In the genomic region with DNA sequence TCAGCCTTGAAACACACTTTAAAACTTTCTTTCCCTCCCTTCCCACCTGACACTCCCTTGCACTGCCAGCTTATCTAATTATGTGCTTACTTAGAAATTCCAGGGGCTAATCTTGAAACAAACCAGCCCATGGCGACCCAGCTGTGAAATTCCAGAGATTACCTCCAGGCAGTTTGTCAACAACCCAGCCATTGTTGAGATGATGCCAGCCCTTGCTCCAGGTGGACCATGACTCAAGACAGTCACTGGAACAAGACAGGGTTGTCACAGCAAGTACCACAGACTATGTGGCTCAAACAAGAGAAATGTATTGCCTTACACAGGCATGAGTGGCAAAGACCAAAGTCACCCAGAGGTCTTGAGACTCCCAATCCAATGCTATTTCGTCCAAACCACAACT, we compare ENCODE assay signal across 21 cellular contexts. TPM values are rescaled to one million over a fixed set of nuclear protein-coding genes. Genes with fewer than 3 reads are reported as not detected.
A peak's percentile ranks its signal among the peaks of the same experiment; 100 is the strongest.
DNase-seq lines count a peak whose midpoint lies in the region; ATAC-seq and TF ChIP-seq lines count a peak whose summit lies in the region.
"Had no signal": no experiment of that assay in that cellular context is flagged by ENCODE, and none has a peak within 500 bp of the region (broad histone marks: within the 10 kb centered on the region; RNA-seq: fewer than 3 reads in every experiment).

No MANE protein-coding gene starts in this region.

- TF ChIP-seq CTCF in GM23338 (conservative IDR thresholded peaks at IDR 0.05; ENCODE audit: low read depth in 2 of 2) (no peak), WTC11 (IDR thresholded peaks at IDR 0.05) (no peak), gastrocnemius medialis (IDR thresholded peaks at IDR 0.05 in 4 of 5, conservative IDR thresholded peaks at IDR 0.05 in 1 of 5) (no peak)

- POLR2A ChIA-PET in WTC11 (lab: Charles Lee) = no interaction called here

- H3K36me3 ChIP-seq in GM23338 (ENCODE audit: insufficient read depth) (no peaks in the 10 kb centered on the region), gastrocnemius medialis (no peaks in the 10 kb centered on the region)
- H3K36me3 ChIP-seq: MG63, Peyer's patch had no signal

- in situ Hi-C loops in gastrocnemius medialis (cut with MboI; ENCODE audit: low sequenced_read_pairs in 4 of 4) = no loop called here

- H3K4me3 ChIP-seq in GM23338 (no peak overlapping the region), gastrocnemius medialis (no peak overlapping the region)
- H3K4me3 ChIP-seq: MG63, Peyer's patch had no signal

- H3K4me1 ChIP-seq in GM23338 (ENCODE audit: insufficient read depth) (no peaks in the 10 kb centered on the region), gastrocnemius medialis (peaks cover 29 to 42% of the 10 kb centered on the region in 2 donors)
- H3K4me1 ChIP-seq: Peyer's patch had no signal

- H3K9me3 Mint-ChIP-seq in GM23338 (no peaks in the 10 kb centered on the region), WTC11 (peaks cover 8% of the 10 kb centered on the region)

- no peaks in the 10 kb centered on the region; the same call in 1 of the 2 replicates for H4K20me1 ChIP-seq in GM23338 (replicated peaks; ENCODE audit: insufficient read depth)

- no peak overlapping the region for H2AFZ ChIP-seq in GM23338

- H3K27me3 ChIP-seq in GM23338 (ENCODE audit: insufficient read depth) (no peaks in the 10 kb centered on the region), gastrocnemius medialis (no peaks in the 10 kb centered on the region)
- H3K27me3 ChIP-seq: MG63, Peyer's patch had no signal

- 0 out of 3 replicates have a peak, but pooled peaks cover 2% of the 10 kb centered on the region for H3K4me1 Mint-ChIP-seq in GM23338
- H3K4me1 Mint-ChIP-seq in WTC11 = peaks cover 2% of the 10 kb centered on the region; the same call in 1 of the 2 replicates
- H3K4me1 Mint-ChIP-seq: CD8-positive, alpha-beta memory T cell had no signal

- no peaks in the 10 kb centered on the region for H3K79me2 ChIP-seq in GM23338 (replicated peaks; ENCODE audit: insufficient read depth)

- no peaks in the 10 kb centered on the region for H3F3A ChIP-seq in GM23338 (replicated peaks; ENCODE audit: low read depth)

- ATAC-seq in GM23338 (peak; percentile 53), WTC11 (peak; percentile 59), gastrocnemius medialis (peak; percentile 91 to 92), GM21447 (IDR thresholded peaks at IDR 0.05; ENCODE audit: unreplicated experiment) (no peak), GM18867 (IDR thresholded peaks at IDR 0.05; ENCODE audit: unreplicated experiment) (no peak)

- H3K4me2 ChIP-seq in GM23338 = no peak overlapping the region
- H3K4me2 ChIP-seq: SK-N-SH had no signal

- H3K9me3 ChIP-seq in gastrocnemius medialis = no peaks in the 10 kb centered on the region
- H3K9me3 ChIP-seq: MG63, Peyer's patch, SK-N-SH had no signal

- DNase-seq in GM23338 (ENCODE audit: low spot score) (peak; percentile 37), WTC11 (ENCODE audit: low spot score) (no peak), kidney glomerular epithelial cell (lab: John Stamatoyannopoulos, UW) (peak; percentile 32), gastrocnemius medialis (peak; percentile 59 to 60)
- DNase-seq in stimulated activated CD4-positive, alpha-beta T cell treated with anti-CD3 and anti-CD28 coated beads, Interleukin-2, amount 100 ng/mL, for 24 hours = no peak
- DNase-seq: activated naive CD4-positive, alpha-beta T cell treated with anti-CD3 and anti-CD28 coated beads, Interleukin-2, amount 50 U/mL, for 16 hours; activated T-cell treated with anti-CD3 and anti-CD28 coated beads, Interleukin-2, amount 50 U/mL, for 48 hours; aorta; CD8-positive, alpha-beta memory T cell; H7; head of caudate nucleus; IMR-90; MG63; Peyer's patch; SK-N-SH had no signal

- TF ChIP-seq POLR2A in gastrocnemius medialis (IDR thresholded peaks at IDR 0.05) = no peak

- H3K27ac ChIP-seq in GM23338 (ENCODE audit: low read depth) (no peak overlapping the region), gastrocnemius medialis (peak overlapping the region; percentile 24 to 44 (median 34))
- H3K27ac ChIP-seq: Peyer's patch had no signal

- no peak overlapping the region for H3K4me3 Mint-ChIP-seq in GM23338
- H3K4me3 Mint-ChIP-seq in WTC11 = no peak overlapping the region
- H3K4me3 Mint-ChIP-seq: CD8-positive, alpha-beta memory T cell; nephron had no signal

- H3K27ac Mint-ChIP-seq in GM23338 = no peak overlapping the region
- no peak overlapping the region for H3K27ac Mint-ChIP-seq in WTC11
- H3K27ac Mint-ChIP-seq: CD8-positive, alpha-beta memory T cell; nephron had no signal

- no peaks in the 10 kb centered on the region for H3K27me3 Mint-ChIP-seq in GM23338 (ENCODE audit: insufficient read depth, low read depth, poor library complexity)
- no peaks in the 10 kb centered on the region for H3K27me3 Mint-ChIP-seq in WTC11 (ENCODE audit: low read depth)

- intact Hi-C loops in gastrocnemius medialis (cut with DNase I; ENCODE audit: low total_unique reads) = loop anchor here (10.0 kb wide), 2 partner anchors 457 to 1527 kb away; no protein-coding TSS in a partner anchor

- H3K36me3 Mint-ChIP-seq in GM23338 (ENCODE audit: low read depth) (no peaks in the 10 kb centered on the region), WTC11 (no peaks in the 10 kb centered on the region)
- H3K36me3 Mint-ChIP-seq: CD8-positive, alpha-beta memory T cell had no signal

- CTCF ChIA-PET in WTC11 (lab: Charles Lee) = interaction anchor here (0.8 kb wide), 1 partner anchor 10 kb away, joined by 3 read pairs; no protein-coding TSS in a partner anchor

- H3K9me2 ChIP-seq in GM23338 (ENCODE audit: insufficient read depth) = no peaks in the 10 kb centered on the region
- H3K9me2 ChIP-seq: SK-N-SH had no signal

TF ChIP-seq in GM23338, 12 proteins besides CTCF, POLR2A, EP300 and RAD21 (continues in another document):
- no peak for TF ChIP-seq EZH2phosphoT487 (IDR thresholded peaks at IDR 0.05; ENCODE audit: unreplicated experiment)
- no peak for TF ChIP-seq STAT1 (IDR thresholded peaks at IDR 0.05; ENCODE audit: unreplicated experiment)
- TF ChIP-seq EZH2 (IDR thresholded peaks at IDR 0.05; ENCODE audit: low read depth, unreplicated experiment) = no peak
- TF ChIP-seq ZNF331 (CRISPR knock-in tag; IDR thresholded peaks at IDR 0.05; ENCODE audit: low read depth) = no peak

TF ChIP-seq in WTC11, 78 proteins besides CTCF, POLR2A, EP300 and RAD21:
- TF ChIP-seq CREM (CRISPR knock-in tag; IDR thresholded peaks at IDR 0.05) (no peak), CDX4 (CRISPR knock-in tag; IDR thresholded peaks at IDR 0.05; ENCODE audit: borderline replicate concordance) (no peak), GRHL2 (CRISPR knock-in tag; IDR thresholded peaks at IDR 0.05; ENCODE audit: insufficient replicate concordance, severe bottlenecking) (no peak), OVOL2 (CRISPR knock-in tag; IDR thresholded peaks at IDR 0.05; ENCODE audit: borderline replicate concordance) (no peak), SMAD4 (CRISPR knock-in tag; IDR thresholded peaks at IDR 0.05) (no peak), ELF4 (CRISPR knock-in tag; IDR thresholded peaks at IDR 0.05; ENCODE audit: low read depth) (no peak), CREB1 (CRISPR knock-in tag; IDR thresholded peaks at IDR 0.05) (no peak), ZNF423 (CRISPR knock-in tag; IDR thresholded peaks at IDR 0.05) (no peak), SMAD3 (CRISPR knock-in tag; IDR thresholded peaks at IDR 0.05; ENCODE audit: borderline replicate concordance) (no peak), ZBTB21 (CRISPR knock-in tag; IDR thresholded peaks at IDR 0.05; ENCODE audit: borderline replicate concordance) (no peak), ZBTB43 (CRISPR knock-in tag; IDR thresholded peaks at IDR 0.05) (no peak)
- TF ChIP-seq, protein P1, sequence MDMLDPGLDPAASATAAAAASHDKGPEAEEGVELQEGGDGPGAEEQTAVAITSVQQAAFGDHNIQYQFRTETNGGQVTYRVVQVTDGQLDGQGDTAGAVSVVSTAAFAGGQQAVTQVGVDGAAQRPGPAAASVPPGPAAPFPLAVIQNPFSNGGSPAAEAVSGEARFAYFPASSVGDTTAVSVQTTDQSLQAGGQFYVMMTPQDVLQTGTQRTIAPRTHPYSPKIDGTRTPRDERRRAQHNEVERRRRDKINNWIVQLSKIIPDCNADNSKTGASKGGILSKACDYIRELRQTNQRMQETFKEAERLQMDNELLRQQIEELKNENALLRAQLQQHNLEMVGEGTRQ (CRISPR knock-in tag; IDR thresholded peaks at IDR 0.05) = no peak

RNA-seq across cellular contexts. Expression of gene FYB2, which starts 7.9 kb away (rescaled TPM):
- not detected in 2 replicates for total RNA-seq in GM23338 (2014; rRNA removed; shearing (Covaris generic))
- polyA plus RNA-seq in GM23338 (2016; fragmentation: Nextera tagmentation; extraction: Ambion mirVana) = 0.39 TPM in 1 of 2 replicates, not detected in the other
- 0.15 to 0.46 TPM (median 0.25 TPM) in 3 replicates for total RNA-seq in WTC11 (2021)
- total RNA-seq in gastrocnemius medialis = 10 to 100 TPM in 1 of 4 donors, 1 to 10 TPM in 3; 1.0 to 14.2 (median 1.7) TPM
- total RNA-seq: aorta; CD8-positive, alpha-beta memory T cell; fibroblast of lung; H7; posterior vena cava had no signal
- polyA plus RNA-seq: CD8-positive, alpha-beta memory T cell; fibroblast of lung; IMR-90; SK-N-SH had no signal

RNA-seq across cellular contexts. Expression of gene C8A, which starts 43.3 kb away (rescaled TPM):
- not detected in 2 replicates for total RNA-seq in GM23338 (2014; rRNA removed; shearing (Covaris generic))
- not detected in 2 replicates for polyA plus RNA-seq in GM23338 (2016; fragmentation: Nextera tagmentation; extraction: Ambion mirVana)
- total RNA-seq in WTC11 (2021) = 0.07 to 0.13 TPM in 2 of 3 replicates, not detected in the other
- under 1 TPM in 2 of 4 donors, not detected in 2; 0.20 to 0.40 TPM for total RNA-seq in gastrocnemius medialis
- total RNA-seq: aorta; CD8-positive, alpha-beta memory T cell; chondrocyte; fibroblast of lung; H7; IMR-90; Peyer's patch; posterior vena cava had no signal
- polyA plus RNA-seq: aorta; CD8-positive, alpha-beta memory T cell; fibroblast of lung; IMR-90; SK-N-SH had no signal

Comparison
In these comparisons a context has a peak if more than half of its experiments do, and no peak if none do; other contexts are left out.
1. ATAC-seq: peak in GM23338 (single experiment), WTC11 (single experiment) and gastrocnemius medialis (2 of 2); none in GM21447 (single experiment) and GM18867 (single experiment).
2. DNase-seq: peak in GM23338 (single experiment), kidney glomerular epithelial cell (single experiment) and gastrocnemius medialis (2 of 2); none in WTC11 (single experiment) and stimulated activated CD4-positive, alpha-beta T cell treated with anti-CD3 and anti-CD28 coated beads, Interleukin-2, amount 100 ng/mL, for 24 hours (0 of 2).